In the genomic region with DNA sequence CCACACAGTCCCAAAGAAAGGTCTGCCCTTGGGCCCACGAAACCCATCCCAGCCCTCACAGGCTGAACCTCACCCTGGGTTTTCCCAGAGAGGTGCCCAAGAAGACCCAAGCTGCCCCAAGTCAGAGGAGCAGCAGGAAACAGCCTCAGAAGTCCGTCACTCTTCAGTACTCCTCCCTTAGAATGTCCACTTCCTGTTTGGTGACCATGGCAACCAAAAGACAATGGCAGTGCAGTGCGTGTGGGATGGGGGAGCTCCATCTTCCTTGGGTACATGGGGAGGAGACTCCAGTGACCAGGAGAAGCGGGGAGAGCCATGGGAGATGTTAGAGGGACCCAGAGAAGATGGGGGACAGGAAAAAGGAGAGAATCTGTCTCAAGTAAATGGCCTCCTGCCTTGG, we compare ENCODE assay signal across 1 cellular context.
TF ChIP-seq lines count a peak whose summit lies in the region.

No MANE protein-coding gene starts in this region.

TF ChIP-seq in IMR-90, 13 proteins besides CTCF, POLR2A, EP300 and RAD21:
- TF ChIP-seq CEBPB (IDR thresholded peaks at IDR 0.05; ENCODE audit: low read depth, low read length) (no peak), MAZ (IDR thresholded peaks at IDR 0.05; ENCODE audit: borderline replicate concordance, low read depth, low read length) (no peak), NFE2L2 (IDR thresholded peaks at IDR 0.05; ENCODE audit: low read depth, low read length) (no peak), CHD1 (IDR thresholded peaks at IDR 0.05; ENCODE audit: low read depth, low read length) (no peak), FOS (IDR thresholded peaks at IDR 0.05; ENCODE audit: low read depth, low read length) (no peak), SMC3 (IDR thresholded peaks at IDR 0.05; ENCODE audit: low read depth, low read length) (no peak), MXI1 (IDR thresholded peaks at IDR 0.05; ENCODE audit: borderline replicate concordance, low read depth, low read length) (no peak), RCOR1 (IDR thresholded peaks at IDR 0.05; ENCODE audit: insufficient replicate concordance, low read length) (no peak), MAFK (IDR thresholded peaks at IDR 0.05; ENCODE audit: low read depth, low read length) (no peak), BHLHE40 (IDR thresholded peaks at IDR 0.05; ENCODE audit: low read depth, low read length) (no peak), RFX5 (IDR thresholded peaks at IDR 0.05; ENCODE audit: low read depth, low read length) (no peak)
- TF ChIP-seq, protein P1, sequence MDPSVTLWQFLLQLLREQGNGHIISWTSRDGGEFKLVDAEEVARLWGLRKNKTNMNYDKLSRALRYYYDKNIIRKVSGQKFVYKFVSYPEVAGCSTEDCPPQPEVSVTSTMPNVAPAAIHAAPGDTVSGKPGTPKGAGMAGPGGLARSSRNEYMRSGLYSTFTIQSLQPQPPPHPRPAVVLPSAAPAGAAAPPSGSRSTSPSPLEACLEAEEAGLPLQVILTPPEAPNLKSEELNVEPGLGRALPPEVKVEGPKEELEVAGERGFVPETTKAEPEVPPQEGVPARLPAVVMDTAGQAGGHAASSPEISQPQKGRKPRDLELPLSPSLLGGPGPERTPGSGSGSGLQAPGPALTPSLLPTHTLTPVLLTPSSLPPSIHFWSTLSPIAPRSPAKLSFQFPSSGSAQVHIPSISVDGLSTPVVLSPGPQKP (IDR thresholded peaks at IDR 0.05; ENCODE audit: borderline replicate concordance, low read depth, low read length) = no peak
- TF ChIP-seq, protein P2, sequence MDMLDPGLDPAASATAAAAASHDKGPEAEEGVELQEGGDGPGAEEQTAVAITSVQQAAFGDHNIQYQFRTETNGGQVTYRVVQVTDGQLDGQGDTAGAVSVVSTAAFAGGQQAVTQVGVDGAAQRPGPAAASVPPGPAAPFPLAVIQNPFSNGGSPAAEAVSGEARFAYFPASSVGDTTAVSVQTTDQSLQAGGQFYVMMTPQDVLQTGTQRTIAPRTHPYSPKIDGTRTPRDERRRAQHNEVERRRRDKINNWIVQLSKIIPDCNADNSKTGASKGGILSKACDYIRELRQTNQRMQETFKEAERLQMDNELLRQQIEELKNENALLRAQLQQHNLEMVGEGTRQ (IDR thresholded peaks at IDR 0.05; ENCODE audit: low read depth, low read length) = no peak
